Comparison of ENCODE assay signal across 26 cellular contexts in genomic region chr3:118504906-118505305, GRCh38.
"Had no signal": no experiment of that assay in that cellular context is flagged by ENCODE, and none has a peak within 500 bp of the region (broad histone marks: within the 10 kb centered on the region; RNA-seq: fewer than 3 reads in every experiment).

No MANE protein-coding gene starts in this region.

- H3K9me3 ChIP-seq: esophagus muscularis mucosa, gastrocnemius medialis, heart right ventricle, left lung, lower lobe of right lung had no signal

- DNase-seq: dermis blood vessel endothelial cell; dorsolateral prefrontal cortex; effector CD4-positive, alpha-beta T cell; effector memory CD4-positive, alpha-beta T cell; erythroblast; foreskin melanocyte; gastrocnemius medialis; glutamatergic neuron; head of caudate nucleus; heart right ventricle; hippocampal formation; left cardiac atrium; left lung; left ventricle myocardium superior; lower lobe of right lung; mesendoderm; midbrain; naive thymus-derived CD4-positive, alpha-beta T cell; natural killer cell had no signal

- H3K4me3 ChIP-seq: coronary artery, dorsolateral prefrontal cortex, esophagus muscularis mucosa, gastrocnemius medialis, heart right ventricle, left lung, lower lobe of right lung had no signal

- H3K27ac ChIP-seq: coronary artery, dorsolateral prefrontal cortex, epithelial cell of prostate, esophagus muscularis mucosa, gastrocnemius medialis, heart right ventricle, left lung, lower lobe of right lung had no signal

- H3K4me1 ChIP-seq: gastrocnemius medialis, left lung, lower lobe of right lung had no signal

- ATAC-seq: gastrocnemius medialis; heart right ventricle; left cardiac atrium; left lung; left ventricle myocardium superior; lower lobe of right lung; naive thymus-derived CD4-positive, alpha-beta T cell; natural killer cell had no signal

- FAIRE-seq: colon, endothelial cell of umbilical vein, islet of Langerhans, keratinocyte had no signal

- H3K36me3 ChIP-seq: esophagus muscularis mucosa, gastrocnemius medialis, heart right ventricle, left lung, lower lobe of right lung had no signal

- H3K27me3 ChIP-seq: esophagus muscularis mucosa, gastrocnemius medialis, heart right ventricle, left lung had no signal
